20 cellular contexts compared by ENCODE assay signal in genomic region chr2:145812163-145812554, GRCh38.
DNase-seq lines count a peak whose midpoint lies in the region; ATAC-seq and TF ChIP-seq lines count a peak whose summit lies in the region.
"Had no signal": no experiment of that assay in that cellular context is flagged by ENCODE, and none has a peak within 500 bp of the region (broad histone marks: within the 10 kb centered on the region; RNA-seq: fewer than 3 reads in every experiment).

No MANE protein-coding gene starts in this region.

- H3K4me3 ChIP-seq in GM23248 = no peak overlapping the region
- H3K4me3 ChIP-seq in NB4 (ENCODE audit: low read depth, low read length) = no peak overlapping the region
- H3K4me3 ChIP-seq in neuronal stem cell (ENCODE audit: low read length in 2 of 2) = no peak overlapping the region
- H3K4me3 ChIP-seq in mucosa of descending colon = no peak overlapping the region
- H3K4me3 ChIP-seq: gastrocnemius medialis, thyroid gland had no signal

- intact Hi-C loops in dendritic cell treated with granulocyte-macrophage colony-stimulating factor and Interleukin-4, amounts not matched to agents 40 ng/mL and 50 ng/mL, for 4 days (cut with micrococcal nuclease) = no loop called here
- intact Hi-C loops in mucosa of descending colon (cut with DNase I, micrococcal nuclease) = no loop called here

- peak overlapping the region; percentile 63; the same call in 1 of the 2 replicates for H2AFZ ChIP-seq in GM23248
- H2AFZ ChIP-seq in neuronal stem cell (ENCODE audit: low read length) = peak overlapping the region; percentile 71

- no peaks in the 10 kb centered on the region for H3K79me1 ChIP-seq in neuronal stem cell (ENCODE audit: low read depth, low read length)

- H3K14ac ChIP-seq in neuronal stem cell (ENCODE audit: low read length) = no peak overlapping the region

- no peaks in the 10 kb centered on the region for H3K9me3 ChIP-seq in GM23248 (ENCODE audit: low read depth)
- H3K9me3 ChIP-seq in neuronal stem cell (replicated peaks in 1 of 2; ENCODE audit: control insufficient read depth in 2 of 2, insufficient read depth in 1 of 2, low read depth in 1 of 2, low read length in 2 of 2) = no peaks in the 10 kb centered on the region
- H3K9me3 ChIP-seq in mucosa of descending colon = no peaks in the 10 kb centered on the region
- H3K9me3 ChIP-seq: adrenal gland, gastrocnemius medialis, thyroid gland had no signal

- H2BK5ac ChIP-seq in neuronal stem cell (ENCODE audit: low read length) = no peak overlapping the region

- H3K9me3 Mint-ChIP-seq in dendritic cell treated with granulocyte-macrophage colony-stimulating factor and Interleukin-4, amounts not matched to agents 40 ng/mL and 50 ng/mL, for 4 days = no peaks in the 10 kb centered on the region
- no peaks in the 10 kb centered on the region for H3K9me3 Mint-ChIP-seq in activated CD8-positive, alpha-beta memory T cell treated with anti-CD3 and anti-CD28 coated beads, Interleukin-2, amount 10 ng/mL, durations not matched to agents 7 days and 5 days (ENCODE audit: low read depth)
- H3K9me3 Mint-ChIP-seq: activated CD4-positive, alpha-beta T cell treated with anti-CD3 and anti-CD28 coated beads, Interleukin-2, amount 10 ng/mL, durations not matched to agents 7 days and 5 days; naive B cell had no signal

- DNase-seq in GM23248 = no peak
- DNase-seq in NB4 (ENCODE audit: low read depth) = peak; percentile 6
- DNase-seq in neuronal stem cell (ENCODE audit: low spot score) = no peak
- DNase-seq in activated CD8-positive, alpha-beta memory T cell treated with anti-CD3 and anti-CD28 coated beads, Interleukin-2, amount 10 ng/mL, durations not matched to agents 7 days and 5 days = no peak
- no peak for DNase-seq in mucosa of descending colon
- DNase-seq: activated CD4-positive, alpha-beta T cell treated with anti-CD3 and anti-CD28 coated beads, Interleukin-2, amount 10 ng/mL, durations not matched to agents 7 days and 5 days; activated CD8-positive, alpha-beta memory T cell treated with anti-CD3 and anti-CD28 coated beads, Interleukin-2, amount 50 U/mL, for 48 hours; activated gamma-delta T cell; adrenal gland; erythroblast; gastrocnemius medialis; kidney; naive B cell; NCI-H1436 treated with DMSO at 0.1 percent for 48 hours; SIG-M5; stimulated activated naive CD4-positive, alpha-beta T cell treated with Interleukin-2 at 50 U/mL for 16 hours; thyroid gland had no signal

- no peak for ATAC-seq in GM18505 (IDR thresholded peaks at IDR 0.05; ENCODE audit: unreplicated experiment)
- ATAC-seq in activated CD8-positive, alpha-beta memory T cell treated with anti-CD3 and anti-CD28 coated beads, Interleukin-2, amount 10 ng/mL, durations not matched to agents 7 days and 5 days = no peak
- no peak for ATAC-seq in mucosa of descending colon
- ATAC-seq: gastrocnemius medialis had no signal

- H3K27ac ChIP-seq in GM23248 (no peak overlapping the region), neuronal stem cell (replicated peaks; ENCODE audit: low read length) (no peak overlapping the region)
- H3K27ac ChIP-seq: gastrocnemius medialis, thyroid gland had no signal

- H3K9me2 ChIP-seq in GM23248 (ENCODE audit: insufficient read depth) = no peaks in the 10 kb centered on the region

- TF ChIP-seq POLR2A in NB4 (IDR thresholded peaks at IDR 0.05; ENCODE audit: extremely low read depth, insufficient read length) = no peak
- no peak for TF ChIP-seq POLR2A in GM18505 (IDR thresholded peaks at IDR 0.05; ENCODE audit: borderline replicate concordance, extremely low read depth, insufficient read depth, insufficient read length)

- H3K27me3 ChIP-seq in GM23248 (replicated peaks; ENCODE audit: insufficient read depth) = no peaks in the 10 kb centered on the region
- no peaks in the 10 kb centered on the region for H3K27me3 ChIP-seq in neuronal stem cell (ENCODE audit: control insufficient read depth in 3 of 3, insufficient read depth in 3 of 3, low read depth in 1 of 3, low read length in 3 of 3)
- H3K27me3 ChIP-seq: adrenal gland, gastrocnemius medialis, thyroid gland had no signal

- H2BK120ac ChIP-seq in neuronal stem cell (ENCODE audit: low read depth, low read length) = no peak overlapping the region

- no peak overlapping the region for H4K91ac ChIP-seq in neuronal stem cell (ENCODE audit: low read depth, low read length, poor library complexity)

- no peak overlapping the region for H3K4ac ChIP-seq in neuronal stem cell (ENCODE audit: low read length)

- no peak overlapping the region for H3K18ac ChIP-seq in neuronal stem cell (ENCODE audit: low read length)

- peak overlapping the region; percentile 77 for H3K27ac Mint-ChIP-seq in dendritic cell treated with granulocyte-macrophage colony-stimulating factor and Interleukin-4, amounts not matched to agents 40 ng/mL and 50 ng/mL, for 4 days
- H3K27ac Mint-ChIP-seq in activated CD8-positive, alpha-beta memory T cell treated with anti-CD3 and anti-CD28 coated beads, Interleukin-2, amount 10 ng/mL, durations not matched to agents 7 days and 5 days = no peak overlapping the region
- H3K27ac Mint-ChIP-seq: activated CD4-positive, alpha-beta T cell treated with anti-CD3 and anti-CD28 coated beads, Interleukin-2, amount 10 ng/mL, durations not matched to agents 7 days and 5 days; naive B cell; progenitor cell of endocrine pancreas had no signal

- H4K8ac ChIP-seq in neuronal stem cell (ENCODE audit: low read depth, low read length) = no peak overlapping the region

- CTCF ChIA-PET in activated CD8-positive, alpha-beta memory T cell treated with anti-CD3 and anti-CD28 coated beads, Interleukin-2, amount 10 ng/mL, durations not matched to agents 7 days and 5 days (lab: Charles Lee) = no interaction called here

- in situ Hi-C loops in GM23248 (cut with MboI) = no loop called here

- H3K23ac ChIP-seq in neuronal stem cell (ENCODE audit: low read depth, low read length, poor library complexity) = no peak overlapping the region

- H3K79me2 ChIP-seq in GM23248 (ENCODE audit: insufficient read depth) = no peaks in the 10 kb centered on the region

- H3F3A ChIP-seq in GM23248 (ENCODE audit: insufficient read depth) = no peaks in the 10 kb centered on the region

- H3K4me1 ChIP-seq in GM23248 (ENCODE audit: insufficient read depth) (peaks cover 5% of the 10 kb centered on the region; the same call in 1 of the 2 replicates), neuronal stem cell (ENCODE audit: control insufficient read depth in 2 of 2, insufficient read depth in 1 of 2, low read depth in 1 of 2, low read length in 2 of 2) (no peaks in the 10 kb centered on the region), mucosa of descending colon (ENCODE audit: low read depth) (no peaks in the 10 kb centered on the region)
- H3K4me1 ChIP-seq: adrenal gland, gastrocnemius medialis, thyroid gland had no signal

- no peak overlapping the region for H3K4me3 Mint-ChIP-seq in dendritic cell treated with granulocyte-macrophage colony-stimulating factor and Interleukin-4, amounts not matched to agents 40 ng/mL and 50 ng/mL, for 4 days
- H3K4me3 Mint-ChIP-seq in activated CD8-positive, alpha-beta memory T cell treated with anti-CD3 and anti-CD28 coated beads, Interleukin-2, amount 10 ng/mL, durations not matched to agents 7 days and 5 days = no peak overlapping the region
- H3K4me3 Mint-ChIP-seq: activated CD4-positive, alpha-beta T cell treated with anti-CD3 and anti-CD28 coated beads, Interleukin-2, amount 10 ng/mL, durations not matched to agents 7 days and 5 days; naive B cell had no signal

- H2BK12ac ChIP-seq in neuronal stem cell (ENCODE audit: low read length) = no peak overlapping the region

- H4K20me1 ChIP-seq in GM23248 (ENCODE audit: insufficient read depth) = no peaks in the 10 kb centered on the region

- peaks cover 31% of the 10 kb centered on the region for H3K4me1 Mint-ChIP-seq in dendritic cell treated with granulocyte-macrophage colony-stimulating factor and Interleukin-4, amounts not matched to agents 40 ng/mL and 50 ng/mL, for 4 days (ENCODE audit: low read depth)
- no peaks in the 10 kb centered on the region for H3K4me1 Mint-ChIP-seq in activated CD8-positive, alpha-beta memory T cell treated with anti-CD3 and anti-CD28 coated beads, Interleukin-2, amount 10 ng/mL, durations not matched to agents 7 days and 5 days
- H3K4me1 Mint-ChIP-seq: activated CD4-positive, alpha-beta T cell treated with anti-CD3 and anti-CD28 coated beads, Interleukin-2, amount 10 ng/mL, durations not matched to agents 7 days and 5 days had no signal

- no peak overlapping the region for H2BK15ac ChIP-seq in neuronal stem cell (ENCODE audit: low read length)

- 88 to 95% methylated on average over 2 of the region's 2 CpGs for WGBS in GM23248 (ENCODE audit: low coverage in 1 of 2, low lambda C conversion rate in 2 of 2, missing lambda C conversion rate in 2 of 2), 2 experiments
- no CpG with 5 or more reads among the region's 2 CpGs for WGBS in neuronal stem cell (ENCODE audit: extremely low coverage in 2 of 2, insufficient read length in 2 of 2, insufficient replicate concordance in 1 of 2), 2 donors

- H3K36me3 ChIP-seq in GM23248 (ENCODE audit: low read depth) = no peaks in the 10 kb centered on the region
- H3K36me3 ChIP-seq in neuronal stem cell (replicated peaks in 1 of 2; ENCODE audit: control insufficient read depth in 2 of 2, insufficient read depth in 2 of 2, low read length in 2 of 2) = no peaks in the 10 kb centered on the region
- no peaks in the 10 kb centered on the region for H3K36me3 ChIP-seq in mucosa of descending colon (ENCODE audit: low read depth)
- H3K36me3 ChIP-seq: adrenal gland, gastrocnemius medialis, thyroid gland had no signal

- H3K36me3 Mint-ChIP-seq in dendritic cell treated with granulocyte-macrophage colony-stimulating factor and Interleukin-4, amounts not matched to agents 40 ng/mL and 50 ng/mL, for 4 days (ENCODE audit: low read depth) = no peaks in the 10 kb centered on the region
- no peaks in the 10 kb centered on the region for H3K36me3 Mint-ChIP-seq in activated CD8-positive, alpha-beta memory T cell treated with anti-CD3 and anti-CD28 coated beads, Interleukin-2, amount 10 ng/mL, durations not matched to agents 7 days and 5 days
- H3K36me3 Mint-ChIP-seq: naive B cell had no signal

- H3K4me2 ChIP-seq in GM23248 (ENCODE audit: unreplicated experiment) (no peak overlapping the region), neuronal stem cell (ENCODE audit: insufficient read depth, low read length, poor library complexity, severe bottlenecking) (no peak overlapping the region)

- H2AK5ac ChIP-seq in neuronal stem cell (ENCODE audit: low read depth, low read length) = no peak overlapping the region

- TF ChIP-seq CTCF in NB4 (IDR thresholded peaks at IDR 0.05; ENCODE audit: low read depth, low read length) = no peak
- TF ChIP-seq CTCF in mucosa of descending colon (IDR thresholded peaks at IDR 0.05) = no peak

- H3K27me3 Mint-ChIP-seq in dendritic cell treated with granulocyte-macrophage colony-stimulating factor and Interleukin-4, amounts not matched to agents 40 ng/mL and 50 ng/mL, for 4 days = no peaks in the 10 kb centered on the region
- H3K27me3 Mint-ChIP-seq in activated CD8-positive, alpha-beta memory T cell treated with anti-CD3 and anti-CD28 coated beads, Interleukin-2, amount 10 ng/mL, durations not matched to agents 7 days and 5 days = no peaks in the 10 kb centered on the region
- H3K27me3 Mint-ChIP-seq: activated CD4-positive, alpha-beta T cell treated with anti-CD3 and anti-CD28 coated beads, Interleukin-2, amount 10 ng/mL, durations not matched to agents 7 days and 5 days; progenitor cell of endocrine pancreas had no signal

- H3K9ac ChIP-seq in GM23248 (no peak overlapping the region), neuronal stem cell (ENCODE audit: low read depth, low read length, poor library complexity) (no peak overlapping the region)
